Comparison of ENCODE assay signal across 8 cellular contexts in genomic region chr3:187678869-187679268, GRCh38. TPM values are rescaled to one million over a fixed set of nuclear protein-coding genes. Genes with fewer than 3 reads are reported as not detected.
DNase-seq lines count a peak whose midpoint lies in the region; ATAC-seq and TF ChIP-seq lines count a peak whose summit lies in the region.

No MANE protein-coding gene starts in this region.

- ATAC-seq in GM19043 (IDR thresholded peaks at IDR 0.05; ENCODE audit: low read depth, unreplicated experiment) (peak; percentile 54), GM21786 (IDR thresholded peaks at IDR 0.05; ENCODE audit: unreplicated experiment) (no peak), GM18907 (IDR thresholded peaks at IDR 0.05; ENCODE audit: unreplicated experiment) (no peak)

- H3K27me3 Mint-ChIP-seq in glutamatergic neuron (ENCODE audit: unreplicated experiment) = peaks cover 2% of the 10 kb centered on the region

- H3K27ac ChIP-seq in prostate gland = no peak overlapping the region

- intact Hi-C loops in prostate gland (cut with DNase I) = loop anchor here (1.0 to 2.0 kb wide), 2 partner anchors 360 to 458 kb away; no protein-coding TSS in a partner anchor

- H3K4me1 Mint-ChIP-seq in glutamatergic neuron (ENCODE audit: low read depth, unreplicated experiment) = peaks cover 7% of the 10 kb centered on the region

- peaks cover 4% of the 10 kb centered on the region for H3K9me3 Mint-ChIP-seq in glutamatergic neuron (ENCODE audit: unreplicated experiment)

- no peaks in the 10 kb centered on the region for H3K27me3 ChIP-seq in prostate gland (replicated peaks; ENCODE audit: insufficient read depth)

- no peak overlapping the region for H3K4me3 ChIP-seq in prostate gland

- H3K4me1 ChIP-seq in prostate gland (replicated peaks) = no peaks in the 10 kb centered on the region

- H3K9me3 ChIP-seq in prostate gland = no peaks in the 10 kb centered on the region

- peaks cover 2% of the 10 kb centered on the region for H3K36me3 Mint-ChIP-seq in glutamatergic neuron (ENCODE audit: unreplicated experiment)

- H3K4me3 Mint-ChIP-seq in glutamatergic neuron (ENCODE audit: unreplicated experiment) = peak overlapping the region; percentile 36

- TF ChIP-seq CTCF in glutamatergic neuron (IDR thresholded peaks at IDR 0.05; ENCODE audit: partially characterized antibody, unreplicated experiment) = peak; percentile 29
- TF ChIP-seq CTCF in prostate gland (IDR thresholded peaks at IDR 0.05) = peak; percentile 39 to 68 (median 62)

- no peak for TF ChIP-seq POLR2A in prostate gland (IDR thresholded peaks at IDR 0.05)

- 7% methylated on average over 4 of the region's 4 CpGs for WGBS in prostate gland

- H3K36me3 ChIP-seq in prostate gland = no peaks in the 10 kb centered on the region

- DNase-seq in AG20443 (ENCODE audit: low spot score) (peak; percentile 77), NCI-H2227 treated with DMSO at 0.1 percent for 48 hours (lab: John Stamatoyannopoulos, UW) (peak; percentile 31), glutamatergic neuron (peak; percentile 62), prostate gland (ENCODE audit: low spot score) (peak; percentile 17)
- peak; percentile 39 to 51 for DNase-seq in activated T-cell treated with anti-CD3 and anti-CD28 coated beads, Interleukin-2, amount 50 U/mL, for 48 hours

- H3K27ac Mint-ChIP-seq in glutamatergic neuron (ENCODE audit: unreplicated experiment) = peak overlapping the region; percentile 89

RNA-seq across cellular contexts. Expression of gene SST, which starts 8.7 kb away (rescaled TPM):
- total RNA-seq in glutamatergic neuron (ENCODE audit: unreplicated experiment) (1,741 TPM), prostate gland (not detected)

RNA-seq across cellular contexts. Expression of gene RTP2, which starts 23.5 kb away (rescaled TPM):
- total RNA-seq in glutamatergic neuron (ENCODE audit: unreplicated experiment) = not detected
- not detected for total RNA-seq in prostate gland

Comparison
In these comparisons a context has a peak if more than half of its experiments do, and no peak if none do; other contexts are left out.
1. DNase-seq: peak in every context shown above with its lines; median percentile 77 in AG20443; 62 in glutamatergic neuron; 45 in activated T-cell treated with anti-CD3 and anti-CD28 coated beads, Interleukin-2, amount 50 U/mL, for 48 hours; 31 in NCI-H2227 treated with DMSO at 0.1 percent for 48 hours; 17 in prostate gland.
2. RNA of gene SST, which starts 8.7 kb away (total RNA-seq): 1,741 TPM in glutamatergic neuron (single experiment); not detected in prostate gland; every median in the first group is over 1,000 times any median in the second.